ENCODE assay signal across 20 cellular contexts in genomic region chr19:10737680-10738079, GRCh38. TPM values are rescaled to one million over a fixed set of nuclear protein-coding genes. Genes with fewer than 3 reads are reported as not detected.
DNase-seq lines count a peak whose midpoint lies in the region; ATAC-seq, FAIRE-seq and TF ChIP-seq lines count a peak whose summit lies in the region.
"Had no signal": no experiment of that assay in that cellular context is flagged by ENCODE, and none has a peak within 500 bp of the region (broad histone marks: within the 10 kb centered on the region; RNA-seq: fewer than 3 reads in every experiment).

No MANE protein-coding gene starts in this region.

- TF ChIP-seq EP300 in H1 (IDR thresholded peaks at IDR 0.05; ENCODE audit: borderline replicate concordance in 1 of 2, low read depth in 2 of 2, low read length in 2 of 2) (no peak), HepG2 (IDR thresholded peaks at IDR 0.05; ENCODE audit: low read depth in 2 of 2, low read length in 2 of 2) (no peak), HepG2 (CRISPR knock-in tag; IDR thresholded peaks at IDR 0.05; ENCODE audit: borderline replicate concordance) (no peak)

- H4K5ac ChIP-seq in H1 (ENCODE audit: insufficient read length, low read depth, low read length): no peak overlapping the region

- no peak overlapping the region for H2BK12ac ChIP-seq in H1 (ENCODE audit: low read depth, low read length)

- no peak for ATAC-seq in HepG2
- no peak for ATAC-seq in HG02678 (IDR thresholded peaks at IDR 0.05; ENCODE audit: unreplicated experiment)
- ATAC-seq: foreskin keratinocyte, sciatic nerve had no signal

- H3K27me3 ChIP-seq in BLaER1 (no peaks in the 10 kb centered on the region), H1 (replicated peaks in 1 of 4; ENCODE audit: control insufficient read depth in 3 of 4, extremely low read depth in 1 of 4, insufficient read depth in 3 of 4, low read length in 3 of 4) (no peaks in the 10 kb centered on the region), neural progenitor cell (no peaks in the 10 kb centered on the region), HepG2 (ENCODE audit: control insufficient read depth in 1 of 2, insufficient read depth in 2 of 2, low read length in 2 of 2) (no peaks in the 10 kb centered on the region)
- H3K27me3 ChIP-seq: adrenal gland, foreskin keratinocyte, uterus had no signal

- H3K27ac Mint-ChIP-seq in neural progenitor cell: peak overlapping the region; percentile 78
- H3K27ac Mint-ChIP-seq in activated CD4-positive, alpha-beta memory T cell treated with anti-CD3 and anti-CD28 coated beads for 36 hours: no peak overlapping the region

- TF ChIP-seq RAD21 in H1 (IDR thresholded peaks at IDR 0.05 in 1 of 2, conservative IDR thresholded peaks at IDR 0.05 in 1 of 2; ENCODE audit: low read depth in 2 of 2, low read length in 2 of 2) (no peak), HepG2 (CRISPR knock-in tag; IDR thresholded peaks at IDR 0.05) (no peak)

- H2BK120ac ChIP-seq in H1 (replicated peaks; ENCODE audit: low read depth, low read length): no peak overlapping the region

- H3K4ac ChIP-seq in H1 (replicated peaks; ENCODE audit: insufficient read length, low read depth, low read length): no peak overlapping the region

- peak overlapping the region; percentile 50 for H3K4me2 ChIP-seq in BLaER1
- H3K4me2 ChIP-seq in H1 (ENCODE audit: insufficient read depth in 1 of 2, low read depth in 2 of 2, low read length in 2 of 2): no peak overlapping the region
- no peak overlapping the region for H3K4me2 ChIP-seq in neural progenitor cell
- no peak overlapping the region for H3K4me2 ChIP-seq in HepG2 (ENCODE audit: low read depth, low read length)

- H2AFZ ChIP-seq in H1 (ENCODE audit: low read length) (no peak overlapping the region), neural progenitor cell (replicated peaks) (no peak overlapping the region), HepG2 (ENCODE audit: low read length) (no peak overlapping the region)

- TF ChIP-seq CTCF in GM12865 (IDR thresholded peaks at IDR 0.05; ENCODE audit: insufficient read depth, low read depth, low read length, missing control alignments) (no peak), H1 (IDR thresholded peaks at IDR 0.05; ENCODE audit: control extremely low read depth in 1 of 3, insufficient read depth in 1 of 3, low read depth in 1 of 3, low read length in 3 of 3) (no peak), neural progenitor cell (IDR thresholded peaks at IDR 0.05) (no peak), HepG2 (CRISPR knock-in tag; IDR thresholded peaks at IDR 0.05) (no peak)

- H4K20me1 ChIP-seq in BLaER1 (peaks cover 27% of the 10 kb centered on the region), H1 (replicated peaks in 1 of 2; ENCODE audit: control insufficient read depth in 1 of 2, insufficient read depth in 2 of 2, low read length in 2 of 2) (peaks cover 6 to 7% of the 10 kb centered on the region in 2 experiments), neural progenitor cell (ENCODE audit: low read depth) (peaks cover 31% of the 10 kb centered on the region), HepG2 (ENCODE audit: insufficient read depth, low read length) (no peaks in the 10 kb centered on the region; the same call in 1 of the 2 replicates)

- H3K18ac ChIP-seq in H1 (ENCODE audit: extremely low read depth, low read length): no peak overlapping the region

- no peaks in the 10 kb centered on the region for H3K4me1 Mint-ChIP-seq in neural progenitor cell
- H3K4me1 Mint-ChIP-seq in activated CD4-positive, alpha-beta memory T cell treated with anti-CD3 and anti-CD28 coated beads for 36 hours (ENCODE audit: low read depth): peaks cover 40% of the 10 kb centered on the region

- H3K9ac ChIP-seq in BLaER1 (peak overlapping the region; percentile 19; the same call in 1 of the 2 replicates), H1 (replicated peaks in 1 of 4; ENCODE audit: extremely low read depth in 1 of 4, low read depth in 3 of 4, low read length in 3 of 4) (no peak overlapping the region), neural progenitor cell (no peak overlapping the region), HepG2 (ENCODE audit: insufficient read depth, low read depth, low read length) (no peak overlapping the region)

- H2BK5ac ChIP-seq in H1 (ENCODE audit: low read depth, low read length): peak overlapping the region; percentile 55; the same call in 1 of the 2 replicates

- no peak for TF ChIP-seq POLR2A in H1 (IDR thresholded peaks at IDR 0.05; ENCODE audit: control extremely low read depth in 1 of 2, low read depth in 2 of 2, low read length in 2 of 2)
- TF ChIP-seq POLR2A in HepG2 (IDR thresholded peaks at IDR 0.05; ENCODE audit: insufficient read depth in 1 of 2, low read depth in 2 of 2, low read length in 2 of 2): no peak

- no peak overlapping the region for H4K8ac ChIP-seq in H1 (ENCODE audit: extremely low read depth, insufficient read depth, low read length)

- BruUV-seq in HepG2 (replicated peaks; lab: Mats Ljungman, UMichigan): no TSS peak

- no peaks in the 10 kb centered on the region for H3K23me2 ChIP-seq in H1 (ENCODE audit: low read depth, low read length)

- no peak overlapping the region for H4K91ac ChIP-seq in H1 (replicated peaks; ENCODE audit: insufficient read length, low read length)

- H3K36me3 Mint-ChIP-seq in neural progenitor cell: peaks cover 25% of the 10 kb centered on the region
- peaks cover 6% of the 10 kb centered on the region for H3K36me3 Mint-ChIP-seq in activated CD4-positive, alpha-beta memory T cell treated with anti-CD3 and anti-CD28 coated beads for 36 hours

- H3K9me3 ChIP-seq in BLaER1: peaks cover 31% of the 10 kb centered on the region
- no peaks in the 10 kb centered on the region for H3K9me3 ChIP-seq in H1 (ENCODE audit: insufficient read depth in 2 of 2, low read depth in 1 of 2, low read length in 1 of 2)
- no peaks in the 10 kb centered on the region for H3K9me3 ChIP-seq in neural progenitor cell (ENCODE audit: low read depth)
- H3K9me3 ChIP-seq in HepG2 (ENCODE audit: low read length): no peaks in the 10 kb centered on the region
- H3K9me3 ChIP-seq: adrenal gland, uterus had no signal

- in situ Hi-C loops in HepG2 (cut with HindIII; ENCODE audit: extremely low pct_ligation_motif_present, low pct_unique_long_range_greater_than_20kb): no loop called here

- peaks cover 70% of the 10 kb centered on the region for H3K36me3 ChIP-seq in BLaER1
- no peaks in the 10 kb centered on the region for H3K36me3 ChIP-seq in H1 (ENCODE audit: control insufficient read depth in 2 of 4, insufficient read depth in 4 of 4, low read length in 3 of 4)
- peaks cover 4% of the 10 kb centered on the region for H3K36me3 ChIP-seq in neural progenitor cell
- peaks cover 5 to 14% of the 10 kb centered on the region in 2 experiments; a peak in 2 of 5 replicates for H3K36me3 ChIP-seq in HepG2 (replicated peaks in 1 of 2; ENCODE audit: control insufficient read depth in 1 of 2, insufficient read depth in 2 of 2, low read length in 2 of 2)
- H3K36me3 ChIP-seq: adrenal gland, uterus had no signal

- H3K9me3 Mint-ChIP-seq in neural progenitor cell: peaks cover 18% of the 10 kb centered on the region
- peaks cover 3% of the 10 kb centered on the region for H3K9me3 Mint-ChIP-seq in activated CD4-positive, alpha-beta memory T cell treated with anti-CD3 and anti-CD28 coated beads for 36 hours

- WGBS in H1 (ENCODE audit: extremely low coverage in 1 of 2, insufficient coverage in 1 of 2, insufficient read length in 1 of 2, insufficient replicate concordance in 2 of 2, low coverage in 1 of 2, low lambda C conversion rate in 2 of 2, missing lambda C conversion rate in 1 of 2), 2 experiments: 95% methylated on average over 8 of the region's 8 CpGs; no CpG with 5 or more reads in 1 of the 2 experiments
- 91% methylated on average over 8 of the region's 8 CpGs for WGBS in HepG2 (ENCODE audit: low lambda C conversion rate)

- no peaks in the 10 kb centered on the region for H3F3A ChIP-seq in neural progenitor cell (ENCODE audit: low read depth)

- H2AK5ac ChIP-seq in H1 (ENCODE audit: low read depth, low read length): no peak overlapping the region

- no peak overlapping the region for H2BK20ac ChIP-seq in H1 (ENCODE audit: low read length)

- H3K4me3 ChIP-seq in BLaER1 (no peak overlapping the region), GM12865 (ENCODE audit: low read depth, low read length) (no peak overlapping the region), H1 (ENCODE audit: extremely low read depth in 1 of 4, insufficient read depth in 2 of 4, low read depth in 3 of 4, low read length in 4 of 4) (no peak overlapping the region), neural progenitor cell (no peak overlapping the region), HepG2 (replicated peaks in 1 of 3; ENCODE audit: insufficient read depth in 1 of 3, low read depth in 2 of 3, low read length in 3 of 3) (no peak overlapping the region)
- H3K4me3 ChIP-seq: adrenal gland, uterus had no signal

- peaks cover 10% of the 10 kb centered on the region for H3K79me1 ChIP-seq in H1 (ENCODE audit: low read depth, low read length)

- no peak overlapping the region for H3K14ac ChIP-seq in H1 (ENCODE audit: insufficient read length)

- no peak overlapping the region for H3K23ac ChIP-seq in H1 (ENCODE audit: insufficient read length)

- peaks cover 88% of the 10 kb centered on the region for H3K4me1 ChIP-seq in BLaER1
- no peaks in the 10 kb centered on the region for H3K4me1 ChIP-seq in H1 (replicated peaks in 1 of 4; ENCODE audit: control insufficient read depth in 3 of 4, insufficient read depth in 4 of 4, low read length in 3 of 4)
- H3K4me1 ChIP-seq in neural progenitor cell: no peaks in the 10 kb centered on the region
- peaks cover 24% of the 10 kb centered on the region for H3K4me1 ChIP-seq in HepG2 (ENCODE audit: insufficient read depth, low read length)
- H3K4me1 ChIP-seq: foreskin keratinocyte, uterus had no signal

- intact Hi-C loops in HepG2 (cut with micrococcal nuclease; ENCODE audit: unreplicated experiment): no loop called here
- intact Hi-C loops in activated CD4-positive, alpha-beta memory T cell treated with anti-CD3 and anti-CD28 coated beads for 36 hours (cut with micrococcal nuclease): no loop called here

- DNase-seq in GM12865 (ENCODE audit: low read depth): peak; percentile 32
- no peak for DNase-seq in H1 (ENCODE audit: low read depth in 1 of 2, low spot score in 2 of 2)
- no peak for DNase-seq in neural progenitor cell (ENCODE audit: low spot score)
- DNase-seq in NAMALWA (ENCODE audit: low spot score): no peak
- no peak for DNase-seq in HepG2 (ENCODE audit: low spot score)
- no peak for DNase-seq in activated CD4-positive, alpha-beta memory T cell treated with anti-CD3 and anti-CD28 coated beads for 36 hours
- DNase-seq: activated CD4-positive, alpha-beta T cell treated with anti-CD3 and anti-CD28 coated beads for 4 hours; adrenal gland; cerebellar nuclear complex; foreskin keratinocyte; mesenchymal stem cell; NCI-H1436 treated with DMSO at 0.1 percent for 48 hours; NCI-H446; stimulated activated CD4-positive, alpha-beta T cell treated with anti-CD3 and anti-CD28 coated beads, Interleukin-4, amount 100 ng/mL, for 1 hour; stimulated activated CD8-positive, alpha-beta memory T cell treated with anti-CD3 and anti-CD28 coated beads, Interleukin-4, amount 100 ng/mL, for 48 hours; T-helper 9 cell; uterus had no signal

- H3K27ac ChIP-seq in BLaER1 (peak overlapping the region; percentile 61), H1 (ENCODE audit: low read depth, low read length) (no peak overlapping the region), neural progenitor cell (no peak overlapping the region), HepG2 (ENCODE audit: extremely low read length, insufficient read depth, low read length) (no peak overlapping the region)
- H3K27ac ChIP-seq: foreskin keratinocyte, uterus had no signal

- H2BK15ac ChIP-seq in H1 (ENCODE audit: low read length): no peak overlapping the region

- FAIRE-seq in H1 (lab: Jason Lieb, UNC) (no peak), HepG2 (lab: Jason Lieb, UNC) (no peak)

- no peak overlapping the region for H3K4me3 Mint-ChIP-seq in neural progenitor cell
- no peak overlapping the region for H3K4me3 Mint-ChIP-seq in activated CD4-positive, alpha-beta memory T cell treated with anti-CD3 and anti-CD28 coated beads for 36 hours

- peaks cover 0 to 67% of the 10 kb centered on the region in 2 experiments; a peak in 3 of 4 replicates for H3K79me2 ChIP-seq in H1 (ENCODE audit: control insufficient read depth in 1 of 2, insufficient read depth in 2 of 2, low read length in 2 of 2)
- peaks cover 97% of the 10 kb centered on the region for H3K79me2 ChIP-seq in neural progenitor cell (ENCODE audit: low read depth)
- H3K79me2 ChIP-seq in HepG2 (ENCODE audit: insufficient read depth, low read length): peaks cover 78% of the 10 kb centered on the region

- POLR2A ChIA-PET in H1 (lab: Charles Lee; ENCODE audit: partially characterized antibody): interaction anchor here (2.1 kb wide), 1 partner anchor 20 kb away, joined by 10 read pairs; the partner anchor contains the start of gene DNM2
- POLR2A ChIA-PET in HepG2 (lab: Yijun Ruan, JAX): no interaction called here
- POLR2A ChIA-PET in activated CD4-positive, alpha-beta memory T cell treated with anti-CD3 and anti-CD28 coated beads for 36 hours (lab: Charles Lee): no interaction called here

- H3K27me3 Mint-ChIP-seq in neural progenitor cell (ENCODE audit: insufficient read depth, low read depth): peaks cover 5% of the 10 kb centered on the region
- no peaks in the 10 kb centered on the region for H3K27me3 Mint-ChIP-seq in activated CD4-positive, alpha-beta memory T cell treated with anti-CD3 and anti-CD28 coated beads for 36 hours

- CTCF ChIA-PET in H1 (lab: Charles Lee; ENCODE audit: partially characterized antibody) (no interaction called here), HepG2 (lab: Yijun Ruan, JAX; ENCODE audit: low intra/inter-chr PET ratio, low total read pairs) (no interaction called here)
- CTCF ChIA-PET in activated CD4-positive, alpha-beta memory T cell treated with anti-CD3 and anti-CD28 coated beads for 36 hours (lab: Charles Lee): no interaction called here

- H3K56ac ChIP-seq in H1 (replicated peaks; ENCODE audit: insufficient read length, low read depth, low read length): no peak overlapping the region

RNA-seq across cellular contexts. Expression of gene DNM2, which starts 19.8 kb away (rescaled TPM):
- total RNA-seq in H1 (2021; fragmentation: NEBNext Ultra II Directional; extraction: Animal tissue kit (Norgen Biotek cat#: 25700)): 120 TPM in 2 replicates
- polyA plus RNA-seq in H1 (2011; rRNA removed) (61.9 and 83.4 TPM in 2 replicates), HepG2 (2011; rRNA removed) (59.8 and 67.0 TPM in 2 replicates)
- polyA plus RNA-seq in H1 (2011; cell fraction: cytosol; rRNA removed): 67.2 TPM
- polyA plus RNA-seq in H1 (2011; cell fraction: nucleus; rRNA removed): 179 TPM
- 78.8 to 103 TPM (median 98.1 TPM) in 4 replicates for polyA plus RNA-seq in H1 (2012, experiment 1 of 2)
- polyA plus RNA-seq in H1 (2012, experiment 2 of 2): 90.9 TPM
- 65.5 TPM for polyA plus RNA-seq in H1 (2013, experiment 1 of 2)
- polyA plus RNA-seq in H1 (2013, experiment 2 of 2): 58.4 TPM
- 131 and 151 TPM in 2 replicates for polyA minus RNA-seq in H1 (2011; rRNA and poly(A)+ RNA removed)
- 66.2 TPM for polyA minus RNA-seq in H1 (2011; cell fraction: cytosol; rRNA and poly(A)+ RNA removed)
- polyA minus RNA-seq in H1 (2011; cell fraction: nucleus; rRNA and poly(A)+ RNA removed): 116 TPM
- total RNA-seq in neural progenitor cell (ENCODE audit: low replicate concordance) (49.9 and 101 TPM in 2 replicates), HepG2 (2016; rRNA removed; fragmentation: Illumina TruSeq; extraction: Trizol) (41.7 and 48.2 TPM in 2 replicates)
- 19.9 and 21.9 TPM in 2 replicates for total RNA-seq in HepG2 (2016; cell fraction: cytosol; rRNA removed; fragmentation: Illumina TruSeq; extraction: Trizol; ENCODE audit: low read depth)
- total RNA-seq in HepG2 (2016; cell fraction: insoluble cytoplasmic fraction; rRNA removed; fragmentation: Illumina TruSeq; extraction: Trizol): 37.7 and 40.5 TPM in 2 replicates
- total RNA-seq in HepG2 (2016; cell fraction: membrane; rRNA removed; fragmentation: Illumina TruSeq; extraction: Trizol): 29.4 and 31.2 TPM in 2 replicates
- total RNA-seq in HepG2 (2016; cell fraction: nucleus; rRNA removed; fragmentation: Illumina TruSeq; extraction: Trizol): 56.9 and 61.6 TPM in 2 replicates
- polyA plus RNA-seq in HepG2 (2011; cell fraction: cytosol; rRNA removed): 29.1 and 41.0 TPM in 2 replicates
- 155 and 203 TPM in 2 replicates for polyA plus RNA-seq in HepG2 (2011; cell fraction: nucleus; rRNA removed)
- polyA plus RNA-seq in HepG2 (2012): 44.2 and 57.9 TPM in 2 replicates
- polyA plus RNA-seq in HepG2 (2016; cell fraction: cytosol; fragmentation: Illumina TruSeq; extraction: Trizol; ENCODE audit: low read depth): 8.6 and 9.0 TPM in 2 replicates
- 39.4 and 48.6 TPM in 2 replicates for polyA plus RNA-seq in HepG2 (2016; cell fraction: insoluble cytoplasmic fraction; fragmentation: Illumina TruSeq; extraction: Trizol; ENCODE audit: low read depth)
- polyA plus RNA-seq in HepG2 (2016; cell fraction: membrane; fragmentation: Illumina TruSeq; extraction: Trizol; ENCODE audit: low read depth): 18.1 and 20.6 TPM in 2 replicates
- 87.0 and 94.1 TPM in 2 replicates for polyA plus RNA-seq in HepG2 (2016; cell fraction: nucleus; fragmentation: Illumina TruSeq; extraction: Trizol; ENCODE audit: insufficient read depth, low read depth)
- 200 and 264 TPM in 2 replicates for polyA minus RNA-seq in HepG2 (2011; rRNA and poly(A)+ RNA removed; ENCODE audit: low replicate concordance)
- polyA minus RNA-seq in HepG2 (2011; cell fraction: cytosol; rRNA and poly(A)+ RNA removed): 44.4 and 50.0 TPM in 2 replicates
- 143 and 162 TPM in 2 replicates for polyA minus RNA-seq in HepG2 (2011; cell fraction: nucleus; rRNA and poly(A)+ RNA removed)
- total RNA-seq in activated CD4-positive, alpha-beta memory T cell treated with anti-CD3 and anti-CD28 coated beads for 36 hours: 100 to 1,000 TPM; 171 to 173 TPM

RNA-seq across cellular contexts. Expression of gene QTRT1, which starts 36.4 kb away (rescaled TPM):
- total RNA-seq in H1 (2021; fragmentation: NEBNext Ultra II Directional; extraction: Animal tissue kit (Norgen Biotek cat#: 25700)): 61.1 and 61.6 TPM in 2 replicates
- 94.2 and 126 TPM in 2 replicates for polyA plus RNA-seq in H1 (2011; rRNA removed)
- 106 TPM for polyA plus RNA-seq in H1 (2011; cell fraction: cytosol; rRNA removed)
- polyA plus RNA-seq in H1 (2011; cell fraction: nucleus; rRNA removed): 245 TPM
- 59.3 to 105 TPM (median 99.7 TPM) in 4 replicates for polyA plus RNA-seq in H1 (2012, experiment 1 of 2)
- polyA plus RNA-seq in H1 (2012, experiment 2 of 2): 74.3 TPM
- polyA plus RNA-seq in H1 (2013, experiment 1 of 2): 33.7 TPM
- 31.1 TPM for polyA plus RNA-seq in H1 (2013, experiment 2 of 2)
- polyA minus RNA-seq in H1 (2011; rRNA and poly(A)+ RNA removed): 24.7 and 28.9 TPM in 2 replicates
- polyA minus RNA-seq in H1 (2011; cell fraction: cytosol; rRNA and poly(A)+ RNA removed): 20.5 TPM
- polyA minus RNA-seq in H1 (2011; cell fraction: nucleus; rRNA and poly(A)+ RNA removed): 38.8 TPM
- 20.4 and 46.9 TPM in 2 replicates for total RNA-seq in neural progenitor cell (ENCODE audit: low replicate concordance)
- 33.0 and 38.6 TPM in 2 replicates for total RNA-seq in HepG2 (2016; rRNA removed; fragmentation: Illumina TruSeq; extraction: Trizol)
- 19.1 and 20.1 TPM in 2 replicates for total RNA-seq in HepG2 (2016; cell fraction: cytosol; rRNA removed; fragmentation: Illumina TruSeq; extraction: Trizol; ENCODE audit: low read depth)
- total RNA-seq in HepG2 (2016; cell fraction: insoluble cytoplasmic fraction; rRNA removed; fragmentation: Illumina TruSeq; extraction: Trizol): 36.0 and 39.4 TPM in 2 replicates
- 12.2 and 12.9 TPM in 2 replicates for total RNA-seq in HepG2 (2016; cell fraction: membrane; rRNA removed; fragmentation: Illumina TruSeq; extraction: Trizol)
- 31.9 and 35.0 TPM in 2 replicates for total RNA-seq in HepG2 (2016; cell fraction: nucleus; rRNA removed; fragmentation: Illumina TruSeq; extraction: Trizol)
- polyA plus RNA-seq in HepG2 (2011; rRNA removed): 41.6 and 55.6 TPM in 2 replicates
- 25.8 and 39.0 TPM in 2 replicates for polyA plus RNA-seq in HepG2 (2011; cell fraction: cytosol; rRNA removed)
- polyA plus RNA-seq in HepG2 (2011; cell fraction: nucleus; rRNA removed): 270 and 290 TPM in 2 replicates
- polyA plus RNA-seq in HepG2 (2012): 27.7 and 35.3 TPM in 2 replicates
- 11.2 and 12.9 TPM in 2 replicates for polyA plus RNA-seq in HepG2 (2016; cell fraction: cytosol; fragmentation: Illumina TruSeq; extraction: Trizol; ENCODE audit: low read depth)
- polyA plus RNA-seq in HepG2 (2016; cell fraction: insoluble cytoplasmic fraction; fragmentation: Illumina TruSeq; extraction: Trizol; ENCODE audit: low read depth): 38.0 and 39.9 TPM in 2 replicates
- polyA plus RNA-seq in HepG2 (2016; cell fraction: membrane; fragmentation: Illumina TruSeq; extraction: Trizol; ENCODE audit: low read depth): 12.7 and 13.2 TPM in 2 replicates
- 92.8 and 94.8 TPM in 2 replicates for polyA plus RNA-seq in HepG2 (2016; cell fraction: nucleus; fragmentation: Illumina TruSeq; extraction: Trizol; ENCODE audit: insufficient read depth, low read depth)
- 26.7 and 36.3 TPM in 2 replicates for polyA minus RNA-seq in HepG2 (2011; rRNA and poly(A)+ RNA removed; ENCODE audit: low replicate concordance)
- polyA minus RNA-seq in HepG2 (2011; cell fraction: cytosol; rRNA and poly(A)+ RNA removed): 8.2 and 12.2 TPM in 2 replicates
- 15.5 and 18.7 TPM in 2 replicates for polyA minus RNA-seq in HepG2 (2011; cell fraction: nucleus; rRNA and poly(A)+ RNA removed)
- 10 to 100 TPM; 43.1 to 47.4 TPM for total RNA-seq in activated CD4-positive, alpha-beta memory T cell treated with anti-CD3 and anti-CD28 coated beads for 36 hours
